21 cellular contexts compared by ENCODE assay signal in the genomic region with DNA sequence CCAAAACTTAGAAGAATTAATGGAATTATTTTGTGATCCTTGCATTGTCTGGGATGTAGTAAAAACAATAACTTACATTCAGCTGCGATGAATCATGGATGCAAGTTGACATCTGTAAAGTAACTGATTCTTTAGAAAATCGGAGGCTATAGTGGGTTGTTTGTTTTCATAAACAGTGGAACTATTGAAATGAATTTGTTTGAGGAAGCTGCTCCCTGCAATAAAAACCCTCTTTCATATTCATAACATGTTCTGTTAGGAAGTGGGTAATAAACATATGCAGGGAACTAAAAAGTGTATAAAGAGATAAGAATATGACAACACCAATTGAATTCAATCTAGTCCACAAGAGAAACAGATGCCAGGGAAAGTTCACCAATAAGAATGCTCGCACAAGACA. TPM values are rescaled to one million over a fixed set of nuclear protein-coding genes. Genes with fewer than 3 reads are reported as not detected.
DNase-seq lines count a peak whose midpoint lies in the region; ATAC-seq and TF ChIP-seq lines count a peak whose summit lies in the region.
"Had no signal": no experiment of that assay in that cellular context is flagged by ENCODE, and none has a peak within 500 bp of the region (broad histone marks: within the 10 kb centered on the region; RNA-seq: fewer than 3 reads in every experiment).

No MANE protein-coding gene starts in this region.

- TF ChIP-seq CTCF in epithelial cell of esophagus (IDR thresholded peaks at IDR 0.05; ENCODE audit: insufficient read depth, low read depth, low read length, missing control alignments) (no peak), neural crest cell (conservative IDR thresholded peaks at IDR 0.05) (no peak)

- H3K36me3 Mint-ChIP-seq in neural crest cell (ENCODE audit: low read depth) = no peaks in the 10 kb centered on the region
- H3K36me3 Mint-ChIP-seq: activated naive CD8-positive, alpha-beta T cell treated with anti-CD3 and anti-CD28 coated beads for 36 hours had no signal

- H3K27ac Mint-ChIP-seq in neural crest cell (ENCODE audit: unreplicated experiment) = peak overlapping the region; percentile 62
- H3K27ac Mint-ChIP-seq: activated naive CD8-positive, alpha-beta T cell treated with anti-CD3 and anti-CD28 coated beads for 36 hours; activated T-cell treated with anti-CD3 and anti-CD28 coated beads, Interleukin-2, amount 50 U/mL, for 24 hours; progenitor cell of endocrine pancreas; stimulated activated naive CD8-positive, alpha-beta T cell treated with anti-CD3 and anti-CD28 coated beads, Interleukin-15, Interleukin-2, amounts not matched to agents 100 ng/mL and 50 ng/mL, for 24 hours had no signal

- H3K4me1 Mint-ChIP-seq in neural crest cell = peaks cover 32% of the 10 kb centered on the region
- H3K4me1 Mint-ChIP-seq: activated naive CD8-positive, alpha-beta T cell treated with anti-CD3 and anti-CD28 coated beads for 36 hours had no signal

- H3K36me3 ChIP-seq in SJSA1 = no peaks in the 10 kb centered on the region

- peaks cover 3% of the 10 kb centered on the region for H3K9me3 Mint-ChIP-seq in neural crest cell
- H3K9me3 Mint-ChIP-seq: activated naive CD8-positive, alpha-beta T cell treated with anti-CD3 and anti-CD28 coated beads for 36 hours; activated T-cell treated with anti-CD3 and anti-CD28 coated beads, Interleukin-2, amount 50 U/mL, for 24 hours; stimulated activated naive CD8-positive, alpha-beta T cell treated with anti-CD3 and anti-CD28 coated beads, Interleukin-15, Interleukin-2, amounts not matched to agents 100 ng/mL and 50 ng/mL, for 24 hours had no signal

- no peaks in the 10 kb centered on the region for H3K27me3 ChIP-seq in SJSA1 (replicated peaks)
- H3K27me3 ChIP-seq: hepatocyte had no signal

- no peak overlapping the region for H3K4me3 ChIP-seq in SJSA1
- no peak overlapping the region for H3K4me3 ChIP-seq in epithelial cell of esophagus (ENCODE audit: low read length)
- H3K4me3 ChIP-seq: hepatocyte, K562 had no signal

- DNase-seq in Ammon's horn (ENCODE audit: low spot score) (peak; percentile 46), SJSA1 (ENCODE audit: low read depth in 1 of 2, low spot score in 2 of 2) (peak in 1 of 2 experiments; percentile 47), epithelial cell of esophagus (ENCODE audit: low read depth) (peak; percentile 3), neural crest cell (ENCODE audit: low read depth, low spot score) (no peak), NCI-H2029 (lab: John Stamatoyannopoulos, UW) (no peak)
- DNase-seq: activated naive CD8-positive, alpha-beta T cell treated with anti-CD3 and anti-CD28 coated beads for 36 hours; activated T-cell treated with anti-CD3 and anti-CD28 coated beads, Interleukin-2, amount 50 U/mL, for 24 hours; Calu3; cerebellar nuclear complex; NCI-H1417 treated with DMSO at 0.1 percent for 48 hours; NCI-H446 treated with DMSO at 0.1 percent for 48 hours; stimulated activated CD4-positive, alpha-beta T cell treated with anti-CD3 and anti-CD28 coated beads, Interleukin-15, amount 100 ng/mL, for 24 hours had no signal

- ATAC-seq in GM18502 (IDR thresholded peaks at IDR 0.05; ENCODE audit: poor library complexity, unreplicated experiment) (no peak), GM18873 (IDR thresholded peaks at IDR 0.05; ENCODE audit: low FRiP score, unreplicated experiment) (no peak), GM18870 (IDR thresholded peaks at IDR 0.05; ENCODE audit: unreplicated experiment) (no peak)
- ATAC-seq: K562 had no signal

- H3K9me3 ChIP-seq in SJSA1 (replicated peaks) = no peaks in the 10 kb centered on the region

- H3K27ac ChIP-seq in SJSA1 = peak overlapping the region; percentile 46
- H3K27ac ChIP-seq: hepatocyte had no signal

- peaks cover 17% of the 10 kb centered on the region for H3K4me1 ChIP-seq in SJSA1 (replicated peaks)

- H3K4me3 Mint-ChIP-seq in neural crest cell = no peak overlapping the region
- H3K4me3 Mint-ChIP-seq: activated naive CD8-positive, alpha-beta T cell treated with anti-CD3 and anti-CD28 coated beads for 36 hours; activated T-cell treated with anti-CD3 and anti-CD28 coated beads, Interleukin-2, amount 50 U/mL, for 24 hours; stimulated activated naive CD8-positive, alpha-beta T cell treated with anti-CD3 and anti-CD28 coated beads, Interleukin-15, Interleukin-2, amounts not matched to agents 100 ng/mL and 50 ng/mL, for 24 hours had no signal

- no peaks in the 10 kb centered on the region for H3K27me3 Mint-ChIP-seq in neural crest cell (ENCODE audit: low read depth)
- H3K27me3 Mint-ChIP-seq: activated naive CD8-positive, alpha-beta T cell treated with anti-CD3 and anti-CD28 coated beads for 36 hours; activated T-cell treated with anti-CD3 and anti-CD28 coated beads, Interleukin-2, amount 50 U/mL, for 24 hours; progenitor cell of endocrine pancreas; stimulated activated naive CD8-positive, alpha-beta T cell treated with anti-CD3 and anti-CD28 coated beads, Interleukin-15, Interleukin-2, amounts not matched to agents 100 ng/mL and 50 ng/mL, for 24 hours had no signal

RNA-seq across cellular contexts. Expression of a gene that starts 53.6 kb away (rescaled TPM):
- not detected in 2 replicates for total RNA-seq in SJSA1 (2014; rRNA removed; shearing (Covaris generic))
- 0.51 and 1.0 TPM in 2 replicates for total RNA-seq in neural crest cell
- total RNA-seq: activated naive CD8-positive, alpha-beta T cell treated with anti-CD3 and anti-CD28 coated beads for 36 hours; epithelial cell of proximal tubule; OCI-LY7 had no signal

Comparison
In these comparisons a context has a peak if more than half of its experiments do, and no peak if none do; other contexts are left out.
1. DNase-seq: peak in Ammon's horn (single experiment) and epithelial cell of esophagus (single experiment); none in neural crest cell (single experiment) and NCI-H2029 (single experiment).